Comparison of ENCODE assay signal across 28 cellular contexts in genomic region chr16:27818231-27818630, GRCh38.
"Had no signal": no experiment of that assay in that cellular context is flagged by ENCODE, and none has a peak within 500 bp of the region (broad histone marks: within the 10 kb centered on the region; RNA-seq: fewer than 3 reads in every experiment).

No MANE protein-coding gene starts in this region.

- H3K4me1 Mint-ChIP-seq: activated CD4-positive, alpha-beta T cell treated with anti-CD3 and anti-CD28 coated beads for 36 hours; activated CD8-positive, alpha-beta memory T cell treated with anti-CD3 and anti-CD28 coated beads, Interleukin-2, amount 10 ng/mL, durations not matched to agents 7 days and 5 days; activated naive CD8-positive, alpha-beta T cell treated with anti-CD3 and anti-CD28 coated beads for 36 hours; brain; naive B cell; stimulated activated memory B cell treated with anti-CD40 and anti-IgM and Interleukin-4, amounts not matched to agents 10 μg/mL and 1 μg/mL and 100 μg/mL, for 72 hours had no signal

- DNase-seq: activated CD4-positive, alpha-beta T cell treated with anti-CD3 and anti-CD28 coated beads for 36 hours; activated CD4-positive, CD25-positive, alpha-beta regulatory T cell; activated CD8-positive, alpha-beta memory T cell treated with anti-CD3 and anti-CD28 coated beads, Interleukin-2, amount 10 ng/mL, durations not matched to agents 7 days and 5 days; activated CD8-positive, alpha-beta T cell treated with anti-CD3 and anti-CD28 coated beads, Interleukin-2, amount 10 ng/mL, durations not matched to agents 7 days and 5 days; activated naive CD4-positive, alpha-beta T cell treated with anti-CD3 and anti-CD28 coated beads for 36 hours; activated naive CD8-positive, alpha-beta T cell treated with anti-CD3 and anti-CD28 coated beads for 36 hours; activated T-cell treated with anti-CD3 and anti-CD28 coated beads, Interleukin-2, amount 50 U/mL, for 48 hours; cerebellar nuclear complex; effector memory CD4-positive, alpha-beta T cell; naive B cell; right lobe of liver; small intestine; stimulated activated CD4-positive, alpha-beta T cell treated with anti-CD3 and anti-CD28 coated beads, Interleukin-4, amount 100 ng/mL, for 4 hours; stimulated activated CD8-positive, alpha-beta memory T cell treated with anti-CD3 and anti-CD28 coated beads, Interleukin-4, amount 100 ng/mL, for 48 hours; stomach had no signal

- H3K4me3 Mint-ChIP-seq: activated CD4-positive, alpha-beta T cell treated with anti-CD3 and anti-CD28 coated beads for 36 hours; activated CD8-positive, alpha-beta memory T cell treated with anti-CD3 and anti-CD28 coated beads, Interleukin-2, amount 10 ng/mL, durations not matched to agents 7 days and 5 days; activated CD8-positive, alpha-beta T cell treated with anti-CD3 and anti-CD28 coated beads, Interleukin-2, amount 10 ng/mL, durations not matched to agents 7 days and 5 days; activated naive CD4-positive, alpha-beta T cell treated with anti-CD3 and anti-CD28 coated beads for 36 hours; activated naive CD8-positive, alpha-beta T cell treated with anti-CD3 and anti-CD28 coated beads for 36 hours; brain; naive B cell; stimulated activated memory B cell treated with anti-CD40 and anti-IgM and Interleukin-4, amounts not matched to agents 10 μg/mL and 1 μg/mL and 100 μg/mL, for 72 hours had no signal

- FAIRE-seq: frontal cortex, islet of Langerhans, small intestine, urothelium cell line had no signal

- H3K27ac ChIP-seq: ascending aorta, cardiac muscle cell, coronary artery, esophagus muscularis mucosa, left lung, right lobe of liver, stomach, tibial nerve had no signal

- H3K4me1 ChIP-seq: ascending aorta, esophagus muscularis mucosa, left lung, right lobe of liver had no signal

- H3K36me3 Mint-ChIP-seq: activated CD8-positive, alpha-beta memory T cell treated with anti-CD3 and anti-CD28 coated beads, Interleukin-2, amount 10 ng/mL, durations not matched to agents 7 days and 5 days; activated naive CD8-positive, alpha-beta T cell treated with anti-CD3 and anti-CD28 coated beads for 36 hours; brain; naive B cell; stimulated activated memory B cell treated with anti-CD40 and anti-IgM and Interleukin-4, amounts not matched to agents 10 μg/mL and 1 μg/mL and 100 μg/mL, for 72 hours had no signal

- H3K9me3 Mint-ChIP-seq: activated naive CD4-positive, alpha-beta T cell treated with anti-CD3 and anti-CD28 coated beads for 36 hours; activated naive CD8-positive, alpha-beta T cell treated with anti-CD3 and anti-CD28 coated beads for 36 hours; stimulated activated memory B cell treated with anti-CD40 and anti-IgM and Interleukin-4, amounts not matched to agents 10 μg/mL and 1 μg/mL and 100 μg/mL, for 72 hours had no signal

- H3K27ac Mint-ChIP-seq: activated CD4-positive, alpha-beta T cell treated with anti-CD3 and anti-CD28 coated beads for 36 hours; activated CD8-positive, alpha-beta memory T cell treated with anti-CD3 and anti-CD28 coated beads, Interleukin-2, amount 10 ng/mL, durations not matched to agents 7 days and 5 days; activated CD8-positive, alpha-beta T cell treated with anti-CD3 and anti-CD28 coated beads, Interleukin-2, amount 10 ng/mL, durations not matched to agents 7 days and 5 days; activated naive CD4-positive, alpha-beta T cell treated with anti-CD3 and anti-CD28 coated beads for 36 hours; activated naive CD8-positive, alpha-beta T cell treated with anti-CD3 and anti-CD28 coated beads for 36 hours; brain; stimulated activated memory B cell treated with anti-CD40 and anti-IgM and Interleukin-4, amounts not matched to agents 10 μg/mL and 1 μg/mL and 100 μg/mL, for 72 hours had no signal

- H3K4me3 ChIP-seq: ascending aorta, cardiac muscle cell, coronary artery, dorsolateral prefrontal cortex, esophagus muscularis mucosa, left lung, lung, right lobe of liver, stomach, tibial nerve had no signal

- H3K27me3 ChIP-seq: ascending aorta, cardiac muscle cell, dorsolateral prefrontal cortex, right lobe of liver, tibial nerve had no signal

- H3K36me3 ChIP-seq: ascending aorta, cardiac muscle cell, esophagus muscularis mucosa, left lung, right lobe of liver, stomach, tibial nerve had no signal

- H3K9me3 ChIP-seq: ascending aorta, esophagus muscularis mucosa, left lung, right lobe of liver, tibial nerve had no signal
